In the genomic region with DNA sequence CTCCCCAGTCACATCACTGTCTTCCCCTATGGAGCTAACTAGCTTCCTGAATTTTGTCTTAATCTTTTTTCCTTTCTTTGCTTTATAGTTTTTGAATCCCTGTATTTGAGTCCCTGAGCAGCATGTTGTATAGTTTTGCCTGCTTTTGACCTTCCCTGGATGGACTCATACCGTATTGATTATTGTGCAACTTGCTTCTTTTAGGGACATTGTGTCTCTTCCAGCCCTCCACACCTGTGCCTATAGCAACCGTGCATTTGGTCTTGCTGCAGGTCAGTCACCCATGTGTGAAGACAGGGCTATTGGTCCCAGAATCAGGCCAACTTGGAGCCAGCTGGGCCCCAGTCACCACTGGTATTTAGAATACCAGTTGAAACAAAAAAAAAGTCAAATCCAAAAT, we compare ENCODE assay signal across 3 cellular contexts.
"Had no signal": no experiment of that assay in that cellular context is flagged by ENCODE, and none has a peak within 500 bp of the region (broad histone marks: within the 10 kb centered on the region; RNA-seq: fewer than 3 reads in every experiment).

No MANE protein-coding gene starts in this region.

- H3K4me3 ChIP-seq: GM23338 had no signal

- H2AFZ ChIP-seq: GM23338 had no signal

- H3K4me2 ChIP-seq: GM23338 had no signal

- ATAC-seq: GM23338 had no signal

- DNase-seq: H9, HCEC 1CT had no signal
